In the genomic region with DNA sequence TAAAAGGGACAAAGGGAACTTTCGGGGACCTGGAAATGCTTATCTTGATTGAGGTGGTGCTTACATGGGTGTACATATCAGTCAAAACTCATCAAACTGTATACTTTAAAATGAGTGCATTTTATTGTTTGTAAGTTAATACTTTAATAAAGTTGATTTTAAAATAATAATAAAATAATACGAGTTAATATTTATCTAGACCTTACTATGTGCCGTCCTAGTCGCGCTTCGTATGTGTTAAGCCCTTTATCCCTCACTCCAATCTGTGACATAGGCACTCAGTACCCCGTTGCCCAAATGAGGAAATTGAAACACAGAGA, we compare ENCODE assay signal across 1 cellular context.
TF ChIP-seq lines count a peak whose summit lies in the region.

No MANE protein-coding gene starts in this region.

TF ChIP-seq in WTC11, 78 proteins besides CTCF, POLR2A, EP300 and RAD21:
- TF ChIP-seq FOXJ3 (CRISPR knock-in tag; IDR thresholded peaks at IDR 0.05; ENCODE audit: borderline replicate concordance), result no peak
- TF ChIP-seq HMGA2 (CRISPR knock-in tag; IDR thresholded peaks at IDR 0.05), result peak; percentile 51; the same call in 1 of the 2 replicates
TF ChIP-seq in WTC11: peak in this region for 1.
